29 cellular contexts compared by ENCODE assay signal in genomic region chr13:56247692-56248091, GRCh38.
"Had no signal": no experiment of that assay in that cellular context is flagged by ENCODE, and none has a peak within 500 bp of the region (broad histone marks: within the 10 kb centered on the region; RNA-seq: fewer than 3 reads in every experiment).

No MANE protein-coding gene starts in this region.

- H3K4me3 ChIP-seq: colonic mucosa, coronary artery, dorsolateral prefrontal cortex, esophagus muscularis mucosa, esophagus squamous epithelium, gastrocnemius medialis, gastroesophageal sphincter, heart left ventricle, heart right ventricle had no signal

- ATAC-seq: effector memory CD8-positive, alpha-beta T cell; esophagus mucosa; foreskin keratinocyte; gastrocnemius medialis; gastroesophageal sphincter; heart left ventricle; heart right ventricle had no signal

- H3K4me1 Mint-ChIP-seq: endodermal cell had no signal

- DNase-seq: colonic mucosa; cortex of kidney; dermis blood vessel endothelial cell; dorsolateral prefrontal cortex; effector CD4-positive, alpha-beta T cell; effector CD8-positive, alpha-beta T cell; effector memory CD4-positive, alpha-beta T cell; effector memory CD8-positive, alpha-beta T cell; endodermal cell; erythroblast; esophagus squamous epithelium; foreskin fibroblast; foreskin keratinocyte; foreskin melanocyte; gastrocnemius medialis; glutamatergic neuron; head of caudate nucleus; heart left ventricle; heart right ventricle had no signal

- H3K36me3 ChIP-seq: colonic mucosa, esophagus muscularis mucosa, esophagus squamous epithelium, gastrocnemius medialis, gastroesophageal sphincter, heart left ventricle, heart right ventricle had no signal

- H3K4me1 ChIP-seq: colonic mucosa, esophagus muscularis mucosa, esophagus squamous epithelium, foreskin keratinocyte, gastrocnemius medialis, gastroesophageal sphincter, heart left ventricle, heart right ventricle had no signal

- H3K27me3 Mint-ChIP-seq: dendritic cell treated with granulocyte-macrophage colony-stimulating factor and Interleukin-4, amounts not matched to agents 40 ng/mL and 50 ng/mL, for 4 days; effector memory CD8-positive, alpha-beta T cell had no signal

- H3K9me3 Mint-ChIP-seq: endodermal cell had no signal

- H3K4me3 Mint-ChIP-seq: dendritic cell treated with granulocyte-macrophage colony-stimulating factor and Interleukin-4, amounts not matched to agents 40 ng/mL and 50 ng/mL, for 4 days; effector memory CD8-positive, alpha-beta T cell; endodermal cell had no signal

- H3K27ac ChIP-seq: colonic mucosa, coronary artery, dorsolateral prefrontal cortex, epithelial cell of prostate, esophagus muscularis mucosa, esophagus squamous epithelium, foreskin keratinocyte, gastrocnemius medialis, gastroesophageal sphincter, heart left ventricle, heart right ventricle had no signal

- H3K27ac Mint-ChIP-seq: dendritic cell treated with granulocyte-macrophage colony-stimulating factor and Interleukin-4, amounts not matched to agents 40 ng/mL and 50 ng/mL, for 4 days; effector memory CD8-positive, alpha-beta T cell; endodermal cell had no signal

- FAIRE-seq: colon, endometrium, endothelial cell of umbilical vein, frontal cortex had no signal

- H3K27me3 ChIP-seq: colonic mucosa, dorsolateral prefrontal cortex, esophagus muscularis mucosa, esophagus squamous epithelium, foreskin keratinocyte, gastrocnemius medialis, gastroesophageal sphincter, heart left ventricle, heart right ventricle had no signal

- H3K9me3 ChIP-seq: colonic mucosa, gastrocnemius medialis, gastroesophageal sphincter had no signal
